In the genomic region with DNA sequence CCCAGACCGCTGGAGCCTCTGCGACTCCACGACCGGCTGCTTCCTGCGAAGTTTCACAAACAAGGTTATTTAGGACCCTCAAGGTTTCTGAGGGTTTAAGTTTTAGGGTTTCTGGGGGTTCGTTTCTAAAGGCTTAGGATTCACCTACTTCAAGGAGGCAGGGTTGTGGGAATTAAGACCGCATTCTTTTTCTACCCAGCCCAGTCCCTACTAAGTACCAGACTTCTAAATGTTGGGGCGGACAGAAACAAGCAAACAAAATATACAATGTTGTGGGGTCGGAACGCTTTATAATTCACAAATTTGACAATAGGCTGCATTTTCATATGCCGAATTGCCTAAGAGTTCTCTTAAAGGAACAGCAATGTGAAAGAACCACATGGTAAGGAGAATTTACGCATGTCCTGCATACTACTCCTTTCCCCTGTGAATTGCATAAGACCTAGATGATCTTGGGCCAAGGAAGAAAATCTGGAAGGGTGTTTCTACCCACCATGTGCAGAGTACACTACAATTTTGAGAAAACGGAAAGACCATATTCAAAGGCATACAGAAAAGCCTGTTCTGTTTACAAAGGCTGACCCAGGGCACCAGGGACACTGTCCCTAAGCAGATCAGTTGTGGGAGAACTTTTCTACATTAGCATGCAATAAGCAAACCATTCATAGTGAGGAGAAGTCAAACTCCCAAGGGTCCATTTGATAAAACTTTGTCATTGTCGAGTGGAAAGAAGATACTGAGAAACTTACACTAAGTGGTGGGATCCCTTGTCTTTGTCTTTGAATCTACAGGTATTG, we compare ENCODE assay signal across 7 cellular contexts.
A peak's percentile ranks its signal among the peaks of the same experiment; 100 is the strongest.
DNase-seq lines count a peak whose midpoint lies in the region; ATAC-seq and TF ChIP-seq lines count a peak whose summit lies in the region.

No MANE protein-coding gene starts in this region.

- H3K27me3 Mint-ChIP-seq in activated CD4-positive, alpha-beta memory T cell treated with anti-CD3 and anti-CD28 coated beads for 36 hours, result no peaks in the 10 kb centered on the region

- H3K27me3 ChIP-seq in right cardiac atrium (ENCODE audit: control insufficient read depth, insufficient read depth), result no peaks in the 10 kb centered on the region
- peaks cover 0 to 34% (median 19%) of the 10 kb centered on the region in 7 donors for H3K27me3 ChIP-seq in spleen (replicated peaks in 1 of 7)

- H3K9me3 Mint-ChIP-seq in activated CD4-positive, alpha-beta memory T cell treated with anti-CD3 and anti-CD28 coated beads for 36 hours, result peaks cover 3% of the 10 kb centered on the region

- ATAC-seq in right cardiac atrium, result peak; percentile 50 to 67
- ATAC-seq in GM19324 (IDR thresholded peaks at IDR 0.05; ENCODE audit: low FRiP score, unreplicated experiment), result no peak

- peak overlapping the region; percentile 82 for H3K4me3 Mint-ChIP-seq in activated CD4-positive, alpha-beta memory T cell treated with anti-CD3 and anti-CD28 coated beads for 36 hours

- peaks cover 41% of the 10 kb centered on the region for H3K4me1 Mint-ChIP-seq in activated CD4-positive, alpha-beta memory T cell treated with anti-CD3 and anti-CD28 coated beads for 36 hours (ENCODE audit: low read depth)

- DNase-seq in HuH-7.5 (ENCODE audit: low spot score) (peak; percentile 57), right cardiac atrium (peak in 2 of 3 donors; percentile 34 to 60), spleen (no peak), NCI-H446 treated with DMSO at 0.1 percent for 48 hours (lab: John Stamatoyannopoulos, UW) (no peak), glomerular visceral epithelial cell (ENCODE audit: extremely low spot score) (no peak)
- no peak for DNase-seq in activated CD4-positive, alpha-beta memory T cell treated with anti-CD3 and anti-CD28 coated beads for 36 hours

- peaks cover 27% of the 10 kb centered on the region for H3K36me3 Mint-ChIP-seq in activated CD4-positive, alpha-beta memory T cell treated with anti-CD3 and anti-CD28 coated beads for 36 hours

- peak overlapping the region; percentile 87 for H3K27ac Mint-ChIP-seq in activated CD4-positive, alpha-beta memory T cell treated with anti-CD3 and anti-CD28 coated beads for 36 hours

- H3K9me3 ChIP-seq in right cardiac atrium (ENCODE audit: control insufficient read depth, low read length) (no peaks in the 10 kb centered on the region), spleen (no peaks in the 10 kb centered on the region)

- intact Hi-C loops in activated CD4-positive, alpha-beta memory T cell treated with anti-CD3 and anti-CD28 coated beads for 36 hours (cut with micrococcal nuclease), result no loop called here
- intact Hi-C loops in right cardiac atrium (cut with DNase I), result no loop called here
- intact Hi-C loops in spleen (cut with DNase I; ENCODE audit: low total_unique reads), result no loop called here

- no peaks in the 10 kb centered on the region for H3K36me3 ChIP-seq in spleen

- CTCF ChIA-PET in activated CD4-positive, alpha-beta memory T cell treated with anti-CD3 and anti-CD28 coated beads for 36 hours (lab: Charles Lee), result interaction anchor here (0.8 to 1.9 kb wide), 5 partner anchors 87 to 154 kb away, joined by 3 to 9 read pairs (median 7); no protein-coding TSS in a partner anchor

- peak overlapping the region; percentile 80 for H3K27ac ChIP-seq in right cardiac atrium (ENCODE audit: low read length)
- peak overlapping the region; percentile 69 to 93 (median 87) for H3K27ac ChIP-seq in spleen

- POLR2A ChIA-PET in activated CD4-positive, alpha-beta memory T cell treated with anti-CD3 and anti-CD28 coated beads for 36 hours (lab: Charles Lee), result interaction anchor here (1.0 to 2.0 kb wide), 7 partner anchors 30 to 134 kb away, joined by 3 to 18 read pairs (median 6); no protein-coding TSS in a partner anchor

- TF ChIP-seq CTCF in spleen (IDR thresholded peaks at IDR 0.05 in 8 of 11, conservative IDR thresholded peaks at IDR 0.05 in 3 of 11), result no peak

- H3K4me3 ChIP-seq in right cardiac atrium (ENCODE audit: low read length) (peak overlapping the region; percentile 61), spleen (peak overlapping the region; percentile 48 to 85 (median 66))

- WGBS in right cardiac atrium, result 24% methylated on average over 14 of the region's 14 CpGs
- 16 to 29% (median 18%) methylated on average over 14 of the region's 14 CpGs for WGBS in spleen, 5 donors

- H3K4me1 ChIP-seq in right cardiac atrium (ENCODE audit: control insufficient read depth, insufficient read depth, low read length), result peaks cover 2% of the 10 kb centered on the region
- peaks cover 9 to 77% (median 39%) of the 10 kb centered on the region in 6 donors for H3K4me1 ChIP-seq in spleen

- no peak for TF ChIP-seq POLR2A in spleen (IDR thresholded peaks at IDR 0.05)

Comparison
In these comparisons a context has a peak if more than half of its experiments do, and no peak if none do; other contexts are left out.
1. DNase-seq: peak in HuH-7.5 (single experiment) and right cardiac atrium (2 of 3); none in activated CD4-positive, alpha-beta memory T cell treated with anti-CD3 and anti-CD28 coated beads for 36 hours (single experiment), spleen (single experiment), NCI-H446 treated with DMSO at 0.1 percent for 48 hours (single experiment) and glomerular visceral epithelial cell (single experiment).